ENCODE assay signal across 8 cellular contexts in the genomic region with DNA sequence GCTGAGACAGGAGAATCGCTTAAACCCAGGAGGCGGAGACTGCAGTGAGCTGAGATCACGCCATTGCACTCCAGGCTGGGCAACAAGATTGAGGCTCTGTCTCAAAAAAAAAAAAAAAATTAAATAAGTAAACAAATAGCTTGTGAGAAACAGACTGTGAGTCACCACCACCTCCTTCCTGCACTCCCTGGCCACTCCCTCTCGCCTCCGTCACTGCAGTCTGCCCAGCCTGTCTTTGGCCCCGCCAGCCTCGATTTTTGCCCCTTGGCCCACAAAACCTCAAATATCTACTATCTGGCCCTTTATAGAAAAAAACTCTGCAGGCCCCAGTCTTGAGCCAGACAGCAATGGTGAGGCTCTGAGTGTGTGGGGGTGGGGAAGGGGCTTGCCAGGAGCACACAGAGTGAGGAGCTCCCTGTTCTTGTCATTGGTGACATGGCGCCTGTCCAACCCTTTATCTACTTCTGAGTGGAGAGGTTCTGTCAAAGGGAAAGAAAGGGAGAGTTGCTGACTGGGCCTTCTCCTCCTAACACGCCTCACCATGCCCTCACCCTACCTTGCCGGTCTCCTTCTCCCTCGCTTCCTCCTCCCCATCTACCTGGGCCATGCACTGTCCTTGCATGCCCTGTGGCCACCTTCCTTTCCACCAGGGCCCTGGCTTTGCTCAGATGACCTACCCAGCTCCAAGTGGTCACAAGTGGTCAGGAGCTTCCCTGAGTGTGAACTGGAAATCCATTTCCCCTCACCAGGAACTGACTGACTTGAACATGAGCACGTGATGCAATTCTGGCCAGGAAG. TPM values are rescaled to one million over a fixed set of nuclear protein-coding genes. Genes with fewer than 3 reads are reported as not detected.
A peak's percentile ranks its signal among the peaks of the same experiment; 100 is the strongest.
DNase-seq lines count a peak whose midpoint lies in the region; ATAC-seq and TF ChIP-seq lines count a peak whose summit lies in the region.

No MANE protein-coding gene starts in this region.

- CTCF ChIA-PET in RWPE1 (lab: Yijun Ruan, JAX): interaction anchor here (0.6 to 0.7 kb wide), 2 partner anchors 274 to 813 kb away, joined by 3 read pairs; no protein-coding TSS in a partner anchor

- peak overlapping the region; percentile 73 for H3K27ac ChIP-seq in RWPE1

- peaks cover 23 to 33% of the 10 kb centered on the region in 2 donors for H3K27me3 Mint-ChIP-seq in natural killer cell treated with Interleukin-12 subunit alpha and Interleukin-12 subunit beta and Interleukin-15 and Interleukin-18, amount 100 ng/mL, for 72 hours

- peak overlapping the region in 1 of 2 donors; percentile 17 for H3K27ac Mint-ChIP-seq in natural killer cell treated with Interleukin-12 subunit alpha and Interleukin-12 subunit beta and Interleukin-15 and Interleukin-18, amount 100 ng/mL, for 72 hours

- no peak overlapping the region for H3K4me3 ChIP-seq in epithelial cell of esophagus (ENCODE audit: low read length)

- H3K9me3 Mint-ChIP-seq in natural killer cell treated with Interleukin-12 subunit alpha and Interleukin-12 subunit beta and Interleukin-15 and Interleukin-18, amount 100 ng/mL, for 72 hours: peaks cover 3% of the 10 kb centered on the region

- TF ChIP-seq CTCF in RWPE1 (conservative IDR thresholded peaks at IDR 0.05; ENCODE audit: low read depth) (no peak), epithelial cell of esophagus (IDR thresholded peaks at IDR 0.05; ENCODE audit: insufficient read depth, low read depth, low read length, missing control alignments) (no peak), GM10266 (IDR thresholded peaks at IDR 0.05; ENCODE audit: control insufficient read depth, insufficient read depth, low read depth, missing control alignments) (no peak)

- H3K36me3 Mint-ChIP-seq in natural killer cell treated with Interleukin-12 subunit alpha and Interleukin-12 subunit beta and Interleukin-15 and Interleukin-18, amount 100 ng/mL, for 72 hours: peaks cover 5% of the 10 kb centered on the region

- POLR2A ChIA-PET in RWPE1 (lab: Yijun Ruan, JAX; ENCODE audit: low non-redundant PET): interaction anchor here (0.6 kb wide), 2 partner anchors 10 to 686 kb away, joined by 3 to 6 read pairs; no protein-coding TSS in a partner anchor

- peaks cover 26 to 29% of the 10 kb centered on the region in 2 donors for H3K4me1 Mint-ChIP-seq in natural killer cell treated with Interleukin-12 subunit alpha and Interleukin-12 subunit beta and Interleukin-15 and Interleukin-18, amount 100 ng/mL, for 72 hours (ENCODE audit: low read depth in 2 of 2)

- no peak overlapping the region for H3K4me3 Mint-ChIP-seq in natural killer cell treated with Interleukin-12 subunit alpha and Interleukin-12 subunit beta and Interleukin-15 and Interleukin-18, amount 100 ng/mL, for 72 hours

- DNase-seq in GM03348 (ENCODE audit: low spot score) (peak; percentile 89), RWPE1 (ENCODE audit: low spot score) (peak; percentile 89), epithelial cell of esophagus (ENCODE audit: low read depth) (peak; percentile 95), COLO668 (lab: John Stamatoyannopoulos, UW; ENCODE audit: unreplicated experiment) (no peak), GM10266 (ENCODE audit: extremely low spot score) (no peak), NCI-H345 (lab: John Stamatoyannopoulos, UW) (no peak)
- peak; percentile 64 for DNase-seq in natural killer cell treated with Interleukin-12 subunit alpha and Interleukin-12 subunit beta and Interleukin-15 and Interleukin-18, amount 100 ng/mL, for 72 hours (ENCODE audit: low spot score)

- ATAC-seq in natural killer cell treated with Interleukin-12 subunit alpha and Interleukin-12 subunit beta and Interleukin-15 and Interleukin-18, amount 100 ng/mL, for 72 hours: peak; percentile 84 to 86
- ATAC-seq in HG02973 (IDR thresholded peaks at IDR 0.05; ENCODE audit: unreplicated experiment): no peak

RNA-seq across cellular contexts. Expression of a gene that starts 22.1 kb away (rescaled TPM):
- total RNA-seq in natural killer cell treated with Interleukin-12 subunit alpha and Interleukin-12 subunit beta and Interleukin-15 and Interleukin-18, amount 100 ng/mL, for 72 hours: not detected

Comparison
In these comparisons a context has a peak if more than half of its experiments do, and no peak if none do; other contexts are left out.
1. DNase-seq: peak in GM03348 (single experiment), RWPE1 (single experiment), epithelial cell of esophagus (single experiment) and natural killer cell treated with Interleukin-12 subunit alpha and Interleukin-12 subunit beta and Interleukin-15 and Interleukin-18, amount 100 ng/mL, for 72 hours (single experiment); none in COLO668 (single experiment), GM10266 (single experiment) and NCI-H345 (single experiment).